14 cellular contexts compared by ENCODE assay signal in genomic region chr12:102513272-102513671, GRCh38. TPM values are rescaled to one million over a fixed set of nuclear protein-coding genes. Genes with fewer than 3 reads are reported as not detected.
DNase-seq lines count a peak whose midpoint lies in the region; ATAC-seq and TF ChIP-seq lines count a peak whose summit lies in the region.
"Had no signal": no experiment of that assay in that cellular context is flagged by ENCODE, and none has a peak within 500 bp of the region (broad histone marks: within the 10 kb centered on the region; RNA-seq: fewer than 3 reads in every experiment).

No MANE protein-coding gene starts in this region.

- no peak for TF ChIP-seq CTCF in vagina (IDR thresholded peaks at IDR 0.05)

- no peak for TF ChIP-seq POLR2A in vagina (IDR thresholded peaks at IDR 0.05)

- H3K27ac ChIP-seq in vagina: no peak overlapping the region
- H3K27ac ChIP-seq: KMS-11, RWPE1, skin epidermis, suprapubic skin had no signal

- ATAC-seq in GM18519 (IDR thresholded peaks at IDR 0.05; ENCODE audit: low FRiP score, unreplicated experiment) (peak; percentile 42), GM21367 (IDR thresholded peaks at IDR 0.05; ENCODE audit: unreplicated experiment) (peak; percentile 81), HG02852 (IDR thresholded peaks at IDR 0.05; ENCODE audit: unreplicated experiment) (peak; percentile 82), HG03521 (IDR thresholded peaks at IDR 0.05; ENCODE audit: unreplicated experiment) (peak; percentile 87), HG03469 (IDR thresholded peaks at IDR 0.05; ENCODE audit: unreplicated experiment) (no peak)

- H3K36me3 ChIP-seq in vagina: no peaks in the 10 kb centered on the region
- H3K36me3 ChIP-seq: suprapubic skin had no signal

- H3K4me3 ChIP-seq in vagina: no peak overlapping the region
- H3K4me3 ChIP-seq: skin epidermis, suprapubic skin had no signal

- H3K27me3 ChIP-seq in vagina: no peaks in the 10 kb centered on the region
- H3K27me3 ChIP-seq: suprapubic skin had no signal

- intact Hi-C loops in vagina (cut with DNase I): no loop called here

- DNase-seq in activated gamma-delta T cell (lab: John Stamatoyannopoulos, UW) (no peak), vagina (ENCODE audit: extremely low spot score in 2 of 2) (no peak), T-helper 9 cell (no peak)
- DNase-seq: activated CD4-positive, alpha-beta T cell treated with anti-CD3 and anti-CD28 coated beads, Interleukin-2, amount 50 U/mL, for 1 hour; NCI-H187 had no signal

- no peaks in the 10 kb centered on the region for H3K4me1 ChIP-seq in vagina
- H3K4me1 ChIP-seq: suprapubic skin had no signal

- no peaks in the 10 kb centered on the region for H3K9me3 ChIP-seq in vagina
- H3K9me3 ChIP-seq: suprapubic skin had no signal

RNA-seq across cellular contexts. Expression of gene IGF1, which starts 32.9 kb away (rescaled TPM):
- 68.0 TPM for total RNA-seq in vagina
